14 cellular contexts compared by ENCODE assay signal in the genomic region with DNA sequence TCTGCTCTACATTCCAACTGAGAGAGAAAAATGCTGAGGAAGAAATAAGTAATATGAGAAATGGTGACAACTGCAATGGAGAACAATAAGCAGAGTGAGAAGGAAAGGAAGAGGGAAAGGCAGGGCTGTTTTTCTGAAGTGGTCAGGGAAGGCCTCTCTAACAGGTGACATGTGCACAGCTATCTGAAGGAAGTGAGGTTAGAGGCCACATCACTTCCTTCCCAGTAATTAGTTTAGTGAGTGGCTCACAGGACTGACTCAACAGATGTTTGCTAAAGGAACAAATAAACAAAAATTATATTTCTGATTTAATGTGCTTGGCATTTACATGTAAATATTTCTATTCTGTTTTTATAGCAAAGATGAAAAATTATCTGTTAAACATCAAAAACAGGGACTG.
DNase-seq lines count a peak whose midpoint lies in the region; ATAC-seq lines count a peak whose summit lies in the region.
"Had no signal": no experiment of that assay in that cellular context is flagged by ENCODE, and none has a peak within 500 bp of the region (broad histone marks: within the 10 kb centered on the region; RNA-seq: fewer than 3 reads in every experiment).

No MANE protein-coding gene starts in this region.

- H3K36me3 Mint-ChIP-seq in activated naive CD8-positive, alpha-beta T cell treated with anti-CD3 and anti-CD28 coated beads, Interleukin-2, amount 10 ng/mL, durations not matched to agents 7 days and 5 days: peaks cover 1% of the 10 kb centered on the region
- H3K36me3 Mint-ChIP-seq in activated naive CD8-positive, alpha-beta T cell treated with anti-CD3 and anti-CD28 coated beads for 36 hours: no peaks in the 10 kb centered on the region
- no peaks in the 10 kb centered on the region for H3K36me3 Mint-ChIP-seq in effector memory CD8-positive, alpha-beta T cell (ENCODE audit: insufficient read depth)

- no peaks in the 10 kb centered on the region for H3K9me3 Mint-ChIP-seq in activated naive CD8-positive, alpha-beta T cell treated with anti-CD3 and anti-CD28 coated beads, Interleukin-2, amount 10 ng/mL, durations not matched to agents 7 days and 5 days
- H3K9me3 Mint-ChIP-seq in activated naive CD8-positive, alpha-beta T cell treated with anti-CD3 and anti-CD28 coated beads for 36 hours: no peaks in the 10 kb centered on the region
- no peaks in the 10 kb centered on the region for H3K9me3 Mint-ChIP-seq in effector memory CD8-positive, alpha-beta T cell

- POLR2A ChIA-PET in activated naive CD8-positive, alpha-beta T cell treated with anti-CD3 and anti-CD28 coated beads, Interleukin-2, amount 10 ng/mL, durations not matched to agents 7 days and 5 days (lab: Charles Lee): no interaction called here

- H3K27me3 Mint-ChIP-seq in activated naive CD8-positive, alpha-beta T cell treated with anti-CD3 and anti-CD28 coated beads, Interleukin-2, amount 10 ng/mL, durations not matched to agents 7 days and 5 days: no peaks in the 10 kb centered on the region
- H3K27me3 Mint-ChIP-seq in activated naive CD8-positive, alpha-beta T cell treated with anti-CD3 and anti-CD28 coated beads for 36 hours: no peaks in the 10 kb centered on the region
- no peaks in the 10 kb centered on the region for H3K27me3 Mint-ChIP-seq in effector memory CD8-positive, alpha-beta T cell
- H3K27me3 Mint-ChIP-seq: B cell had no signal

- H3K4me3 Mint-ChIP-seq in activated naive CD8-positive, alpha-beta T cell treated with anti-CD3 and anti-CD28 coated beads, Interleukin-2, amount 10 ng/mL, durations not matched to agents 7 days and 5 days: no peak overlapping the region
- no peak overlapping the region for H3K4me3 Mint-ChIP-seq in activated naive CD8-positive, alpha-beta T cell treated with anti-CD3 and anti-CD28 coated beads for 36 hours
- H3K4me3 Mint-ChIP-seq in effector memory CD8-positive, alpha-beta T cell: no peak overlapping the region
- H3K4me3 Mint-ChIP-seq: B cell had no signal

- no peak for DNase-seq in activated naive CD8-positive, alpha-beta T cell treated with anti-CD3 and anti-CD28 coated beads, Interleukin-2, amount 10 ng/mL, durations not matched to agents 7 days and 5 days
- DNase-seq in activated naive CD8-positive, alpha-beta T cell treated with anti-CD3 and anti-CD28 coated beads for 36 hours: no peak
- DNase-seq in M059J (ENCODE audit: low read depth) (peak; percentile 29), SKM-1 (lab: John Stamatoyannopoulos, UW; ENCODE audit: unreplicated experiment) (no peak), NCI-H526 (lab: John Stamatoyannopoulos, UW) (no peak)
- no peak for DNase-seq in effector memory CD8-positive, alpha-beta T cell
- DNase-seq: activated CD8-positive, alpha-beta memory T cell treated with anti-CD3 and anti-CD28 coated beads for 24 hours; amygdala; NCI-H1105 treated with DMSO at 0.1 percent for 48 hours; NCI-H774; testis had no signal

- ATAC-seq in activated naive CD8-positive, alpha-beta T cell treated with anti-CD3 and anti-CD28 coated beads, Interleukin-2, amount 10 ng/mL, durations not matched to agents 7 days and 5 days (ENCODE audit: low read depth): peak; percentile 84
- peak; percentile 52 for ATAC-seq in effector memory CD8-positive, alpha-beta T cell (replicated peaks)
- ATAC-seq in HG03520 (IDR thresholded peaks at IDR 0.05; ENCODE audit: unreplicated experiment) (no peak), GM19397 (IDR thresholded peaks at IDR 0.05; ENCODE audit: unreplicated experiment) (no peak)

- H3K4me1 Mint-ChIP-seq in activated naive CD8-positive, alpha-beta T cell treated with anti-CD3 and anti-CD28 coated beads, Interleukin-2, amount 10 ng/mL, durations not matched to agents 7 days and 5 days: no peaks in the 10 kb centered on the region
- peaks cover 2% of the 10 kb centered on the region for H3K4me1 Mint-ChIP-seq in activated naive CD8-positive, alpha-beta T cell treated with anti-CD3 and anti-CD28 coated beads for 36 hours
- H3K4me1 Mint-ChIP-seq in effector memory CD8-positive, alpha-beta T cell (ENCODE audit: low read depth in 2 of 2): no peaks in the 10 kb centered on the region

- H3K27ac Mint-ChIP-seq in activated naive CD8-positive, alpha-beta T cell treated with anti-CD3 and anti-CD28 coated beads, Interleukin-2, amount 10 ng/mL, durations not matched to agents 7 days and 5 days: no peak overlapping the region
- H3K27ac Mint-ChIP-seq in activated naive CD8-positive, alpha-beta T cell treated with anti-CD3 and anti-CD28 coated beads for 36 hours: no peak overlapping the region
- H3K27ac Mint-ChIP-seq in effector memory CD8-positive, alpha-beta T cell: no peak overlapping the region
- H3K27ac Mint-ChIP-seq: B cell had no signal

Comparison
In these comparisons a context has a peak if more than half of its experiments do, and no peak if none do; other contexts are left out.
1. ATAC-seq: peak in activated naive CD8-positive, alpha-beta T cell treated with anti-CD3 and anti-CD28 coated beads, Interleukin-2, amount 10 ng/mL, durations not matched to agents 7 days and 5 days (single experiment) and effector memory CD8-positive, alpha-beta T cell (single experiment); none in HG03520 (single experiment) and GM19397 (single experiment).